ENCODE assay signal across 28 cellular contexts in genomic region chr12:131557310-131557709, GRCh38.
DNase-seq lines count a peak whose midpoint lies in the region; ATAC-seq, FAIRE-seq and TF ChIP-seq lines count a peak whose summit lies in the region.
"Had no signal": no experiment of that assay in that cellular context is flagged by ENCODE, and none has a peak within 500 bp of the region (broad histone marks: within the 10 kb centered on the region; RNA-seq: fewer than 3 reads in every experiment).

No MANE protein-coding gene starts in this region.

- H3K4me1 ChIP-seq in HepG2 (ENCODE audit: insufficient read depth, low read length) (no peaks in the 10 kb centered on the region), right lobe of liver (no peaks in the 10 kb centered on the region), neural progenitor cell (no peaks in the 10 kb centered on the region), HAP-1 (no peaks in the 10 kb centered on the region)
- H3K4me1 ChIP-seq: BE2C, BLaER1 had no signal

- no peaks in the 10 kb centered on the region for H3F3A ChIP-seq in neural progenitor cell (ENCODE audit: low read depth)

- no peak for TF ChIP-seq RAD21 in HepG2 (CRISPR knock-in tag; IDR thresholded peaks at IDR 0.05)

- no peak for DNase-seq in HepG2 (ENCODE audit: low spot score)
- no peak for DNase-seq in right lobe of liver
- DNase-seq in coronary artery (ENCODE audit: low spot score): peak; percentile 40
- no peak for DNase-seq in neural progenitor cell (ENCODE audit: low spot score)
- no peak for DNase-seq in HAP-1 (ENCODE audit: low spot score in 2 of 2)
- no peak for DNase-seq in anterior cingulate cortex (lab: John Stamatoyannopoulos, UW)
- DNase-seq: 8988T; ACHN; BE2C; C1 segment of cervical spinal cord; CD4-positive, alpha-beta memory T cell; CD4-positive, CD25-positive, alpha-beta regulatory T cell; CD8-positive, alpha-beta memory T cell; COR-L47; DMS 273 treated with DMSO at 0.1 percent for 48 hours; DMS153; DMS53; DMS79; DND-41; EL; GDM1 had no signal

- H3K9me3 Mint-ChIP-seq in neural progenitor cell: no peaks in the 10 kb centered on the region
- H3K9me3 Mint-ChIP-seq: CD4-positive, alpha-beta memory T cell; CD4-positive, CD25-positive, alpha-beta regulatory T cell; CD8-positive, alpha-beta memory T cell had no signal

- WGBS in HepG2 (ENCODE audit: low lambda C conversion rate): 2% methylated on average over 14 of the region's 14 CpGs
- WGBS in right lobe of liver (ENCODE audit: insufficient coverage, low coverage, low lambda C conversion rate, missing lambda C conversion rate): 45% methylated on average over 13 of the region's 14 CpGs

- peaks cover 11% of the 10 kb centered on the region for H3K4me1 Mint-ChIP-seq in neural progenitor cell
- H3K4me1 Mint-ChIP-seq: CD14-positive monocyte; CD4-positive, alpha-beta memory T cell; CD4-positive, CD25-positive, alpha-beta regulatory T cell; CD8-positive, alpha-beta memory T cell had no signal

- no TSS peak for BruUV-seq in HepG2 (replicated peaks; lab: Mats Ljungman, UMichigan)

- in situ Hi-C loops in HepG2 (cut with HindIII; ENCODE audit: extremely low pct_ligation_motif_present, low pct_unique_long_range_greater_than_20kb) (no loop called here), HAP-1 (cut with MboI; ENCODE audit: low sequenced_read_pairs) (no loop called here)

- H3K27ac Mint-ChIP-seq in neural progenitor cell: no peak overlapping the region
- H3K27ac Mint-ChIP-seq: CD14-positive monocyte; CD4-positive, alpha-beta memory T cell; CD4-positive, CD25-positive, alpha-beta regulatory T cell had no signal

- H3K27ac ChIP-seq in HepG2 (ENCODE audit: extremely low read length, insufficient read depth, low read length) (no peak overlapping the region), right lobe of liver (no peak overlapping the region), coronary artery (no peak overlapping the region), neural progenitor cell (no peak overlapping the region)
- H3K27ac ChIP-seq: BLaER1 had no signal

- ATAC-seq in HepG2 (no peak), right lobe of liver (no peak), GM19452 (IDR thresholded peaks at IDR 0.05; ENCODE audit: unreplicated experiment) (no peak)
- ATAC-seq: GM12878 had no signal

- CTCF ChIA-PET in HepG2 (lab: Yijun Ruan, JAX; ENCODE audit: low intra/inter-chr PET ratio, low total read pairs): no interaction called here

- no peak for FAIRE-seq in HepG2 (lab: Jason Lieb, UNC)
- FAIRE-seq: A204.1, GM12878, GM12892, GM18507 had no signal

- intact Hi-C loops in HepG2 (cut with micrococcal nuclease; ENCODE audit: unreplicated experiment) (no loop called here), right lobe of liver (cut with DNase I) (no loop called here)

- peak overlapping the region; percentile 18 for H3K4me3 Mint-ChIP-seq in neural progenitor cell
- H3K4me3 Mint-ChIP-seq: CD14-positive monocyte; CD4-positive, alpha-beta memory T cell; CD4-positive, CD25-positive, alpha-beta regulatory T cell had no signal

- H4K20me1 ChIP-seq in HepG2 (ENCODE audit: insufficient read depth, low read length): no peaks in the 10 kb centered on the region
- no peaks in the 10 kb centered on the region for H4K20me1 ChIP-seq in neural progenitor cell (ENCODE audit: low read depth)
- H4K20me1 ChIP-seq: BLaER1 had no signal

- H3K79me2 ChIP-seq in HepG2 (ENCODE audit: insufficient read depth, low read length): no peaks in the 10 kb centered on the region
- no peaks in the 10 kb centered on the region for H3K79me2 ChIP-seq in neural progenitor cell (ENCODE audit: low read depth)

- H2AFZ ChIP-seq in HepG2 (ENCODE audit: low read length): no peak overlapping the region
- H2AFZ ChIP-seq in neural progenitor cell (replicated peaks): no peak overlapping the region

- no peaks in the 10 kb centered on the region for H3K36me3 Mint-ChIP-seq in neural progenitor cell
- H3K36me3 Mint-ChIP-seq: CD14-positive monocyte; CD4-positive, alpha-beta memory T cell; CD4-positive, CD25-positive, alpha-beta regulatory T cell; CD8-positive, alpha-beta memory T cell had no signal

- TF ChIP-seq CTCF in HepG2 (CRISPR knock-in tag; IDR thresholded peaks at IDR 0.05): no peak
- no peak for TF ChIP-seq CTCF in right lobe of liver (IDR thresholded peaks at IDR 0.05)
- no peak for TF ChIP-seq CTCF in coronary artery (IDR thresholded peaks at IDR 0.05)
- no peak for TF ChIP-seq CTCF in neural progenitor cell (IDR thresholded peaks at IDR 0.05)

- no peaks in the 10 kb centered on the region for H3K9me3 ChIP-seq in HepG2 (ENCODE audit: low read length)
- H3K9me3 ChIP-seq in right lobe of liver: no peaks in the 10 kb centered on the region
- H3K9me3 ChIP-seq in neural progenitor cell (ENCODE audit: low read depth): no peaks in the 10 kb centered on the region
- no peaks in the 10 kb centered on the region for H3K9me3 ChIP-seq in HAP-1
- H3K9me3 ChIP-seq: BE2C, BLaER1 had no signal

- TF ChIP-seq POLR2A in HepG2 (IDR thresholded peaks at IDR 0.05; ENCODE audit: insufficient read depth in 1 of 2, low read depth in 2 of 2, low read length in 2 of 2): no peak
- no peak for TF ChIP-seq POLR2A in right lobe of liver (IDR thresholded peaks at IDR 0.05)

- POLR2A ChIA-PET in HepG2 (lab: Yijun Ruan, JAX): no interaction called here

- H3K36me3 ChIP-seq in HepG2 (replicated peaks in 1 of 2; ENCODE audit: control insufficient read depth in 1 of 2, insufficient read depth in 2 of 2, low read length in 2 of 2): no peaks in the 10 kb centered on the region
- H3K36me3 ChIP-seq in right lobe of liver: no peaks in the 10 kb centered on the region
- no peaks in the 10 kb centered on the region for H3K36me3 ChIP-seq in neural progenitor cell
- H3K36me3 ChIP-seq in HAP-1 (replicated peaks): no peaks in the 10 kb centered on the region
- H3K36me3 ChIP-seq: BE2C, BLaER1 had no signal

- no peak overlapping the region for H3K4me2 ChIP-seq in HepG2 (ENCODE audit: low read depth, low read length)
- H3K4me2 ChIP-seq in neural progenitor cell: no peak overlapping the region
- H3K4me2 ChIP-seq: BLaER1 had no signal

- no peak overlapping the region for H3K9ac ChIP-seq in HepG2 (ENCODE audit: insufficient read depth, low read depth, low read length)
- no peak overlapping the region for H3K9ac ChIP-seq in neural progenitor cell
- H3K9ac ChIP-seq: BLaER1 had no signal

- H3K27me3 ChIP-seq in HepG2 (ENCODE audit: control insufficient read depth in 1 of 2, insufficient read depth in 2 of 2, low read length in 2 of 2): peaks cover 4 to 53% of the 10 kb centered on the region in 2 experiments; a peak in 4 of 5 replicates
- H3K27me3 ChIP-seq in right lobe of liver: no peaks in the 10 kb centered on the region
- no peaks in the 10 kb centered on the region for H3K27me3 ChIP-seq in neural progenitor cell
- peaks cover 5% of the 10 kb centered on the region; the same call in 1 of the 2 replicates for H3K27me3 ChIP-seq in HAP-1 (ENCODE audit: low read depth)
- H3K27me3 ChIP-seq: BE2C, BLaER1 had no signal

- H3K27me3 Mint-ChIP-seq in neural progenitor cell (ENCODE audit: insufficient read depth, low read depth): peaks cover 5% of the 10 kb centered on the region
- H3K27me3 Mint-ChIP-seq: CD4-positive, CD25-positive, alpha-beta regulatory T cell had no signal

- H3K4me3 ChIP-seq in HepG2 (replicated peaks in 1 of 3; ENCODE audit: insufficient read depth in 1 of 3, low read depth in 2 of 3, low read length in 3 of 3) (no peak overlapping the region), right lobe of liver (no peak overlapping the region), coronary artery (no peak overlapping the region), neural progenitor cell (no peak overlapping the region), HAP-1 (no peak overlapping the region)
- H3K4me3 ChIP-seq: BLaER1, GM12878 had no signal

- TF ChIP-seq EP300 in HepG2 (IDR thresholded peaks at IDR 0.05; ENCODE audit: low read depth in 2 of 2, low read length in 2 of 2) (no peak), HepG2 (CRISPR knock-in tag; IDR thresholded peaks at IDR 0.05; ENCODE audit: borderline replicate concordance) (no peak)

TF ChIP-seq in HepG2, 621 proteins besides CTCF, POLR2A, EP300 and RAD21:
- peak; percentile 88 for TF ChIP-seq MNT (IDR thresholded peaks at IDR 0.05)
- no peak for TF ChIP-seq ZNF790 (CRISPR knock-in tag; IDR thresholded peaks at IDR 0.05; ENCODE audit: borderline replicate concordance)
- TF ChIP-seq ZNF354B (CRISPR knock-in tag; IDR thresholded peaks at IDR 0.05): no peak
- no peak for TF ChIP-seq HNF1B (CRISPR knock-in tag; IDR thresholded peaks at IDR 0.05)
- TF ChIP-seq PAWR (CRISPR knock-in tag; IDR thresholded peaks at IDR 0.05; ENCODE audit: borderline replicate concordance): no peak
